ENCODE assay signal across 37 cellular contexts in the genomic region with DNA sequence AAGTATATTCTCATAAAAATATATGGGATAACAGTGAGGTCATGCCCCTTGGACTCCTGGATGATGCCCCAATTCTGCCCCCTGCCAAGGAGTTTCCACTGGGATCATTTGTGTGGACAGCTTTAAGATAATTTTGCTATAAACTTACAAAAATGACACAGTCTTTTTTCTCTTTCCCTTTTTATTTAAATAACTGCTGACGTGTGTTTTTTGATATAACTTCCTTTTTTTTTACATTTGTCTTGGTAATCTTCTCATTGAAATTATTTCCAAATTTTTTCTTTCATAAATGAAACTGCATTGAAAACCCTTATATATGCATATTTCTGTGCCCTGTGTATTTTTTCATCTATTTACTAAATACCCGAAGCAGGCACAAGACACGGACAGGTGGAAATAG. TPM values are rescaled to one million over a fixed set of nuclear protein-coding genes. Genes with fewer than 3 reads are reported as not detected.
"Had no signal": no experiment of that assay in that cellular context is flagged by ENCODE, and none has a peak within 500 bp of the region (broad histone marks: within the 10 kb centered on the region; RNA-seq: fewer than 3 reads in every experiment).

No MANE protein-coding gene starts in this region.

- DNase-seq: naive thymus-derived CD8-positive, alpha-beta T cell; nephron progenitor cell; nucleus accumbens; ovary; posterior cingulate gyrus; psoas muscle; spleen; stimulated activated CD4-positive, alpha-beta T cell treated with anti-CD3 and anti-CD28 coated beads, Interleukin-12 subunit alpha, Interleukin-12 subunit beta, amount 100 ng/mL, for 4 hours; stimulated activated CD4-positive, alpha-beta T cell treated with anti-CD3 and anti-CD28 coated beads, Interleukin-1b, Interleukin-23, amount 100 ng/mL, for 48 hours; stimulated activated CD4-positive, alpha-beta T cell treated with anti-CD3 and anti-CD28 coated beads, Interleukin-4, amount 100 ng/mL, for 1 hour; stimulated activated CD4-positive, alpha-beta T cell treated with anti-CD3 and anti-CD28 coated beads, Interleukin-4, amount 100 ng/mL, for 4 hours; stimulated activated CD8-positive, alpha-beta memory T cell treated with anti-CD3 and anti-CD28 coated beads, Interleukin-4, amount 100 ng/mL, for 48 hours; stimulated activated naive CD4-positive, alpha-beta T cell; stimulated activated naive CD8-positive, alpha-beta T cell treated with anti-CD3 and anti-CD28 coated beads, Interleukin-15, amount 100 ng/mL, for 72 hours; stimulated activated naive CD8-positive, alpha-beta T cell treated with anti-CD3 and anti-CD28 coated beads, Interleukin-15, Interleukin-2, amounts not matched to agents 100 U/mL and 50 U/mL, for 24 hours; substantia nigra; testis; tibial artery; transverse colon; upper lobe of right lung; uterus had no signal

- H3K4me2 ChIP-seq: smooth muscle cell had no signal

- H3K36me3 ChIP-seq: neutrophil, ovary, spleen, suprapubic skin, tibial artery, transverse colon, upper lobe of right lung, uterus had no signal

- H3K4me3 Mint-ChIP-seq: naive thymus-derived CD8-positive, alpha-beta T cell; natural killer cell treated with Interleukin-12 subunit alpha and Interleukin-12 subunit beta and Interleukin-15 and Interleukin-18, amount 100 ng/mL, for 72 hours; nephron progenitor cell; neural crest cell; stimulated activated memory B cell treated with anti-CD40 and anti-IgM and Interleukin-4, amounts not matched to agents 10 μg/mL and 1 μg/mL and 100 μg/mL, for 72 hours; stimulated activated naive CD8-positive, alpha-beta T cell treated with anti-CD3 and anti-CD28 coated beads, Interleukin-15, amount 100 ng/mL, for 72 hours; type B pancreatic cell had no signal

- H3K27ac Mint-ChIP-seq: naive thymus-derived CD8-positive, alpha-beta T cell; natural killer cell treated with Interleukin-12 subunit alpha and Interleukin-12 subunit beta and Interleukin-15 and Interleukin-18, amount 100 ng/mL, for 72 hours; progenitor cell of endocrine pancreas; stimulated activated memory B cell treated with anti-CD40 and anti-IgM and Interleukin-4, amounts not matched to agents 10 μg/mL and 1 μg/mL and 100 μg/mL, for 72 hours; stimulated activated naive CD8-positive, alpha-beta T cell treated with anti-CD3 and anti-CD28 coated beads, Interleukin-15, amount 100 ng/mL, for 72 hours; type B pancreatic cell had no signal

- H3K27ac ChIP-seq: neutrophil, ovary, parathyroid adenoma, psoas muscle, skin epidermis, spleen, suprapubic skin, testis, tibial artery, transverse colon, upper lobe of right lung, uterus had no signal

- H3K4me1 ChIP-seq: parathyroid adenoma, psoas muscle, suprapubic skin, tibial artery, transverse colon, upper lobe of right lung, uterus had no signal

- H3K27me3 Mint-ChIP-seq: progenitor cell of endocrine pancreas had no signal

- H3K4me1 Mint-ChIP-seq: stimulated activated memory B cell treated with anti-CD40 and anti-IgM and Interleukin-4, amounts not matched to agents 10 μg/mL and 1 μg/mL and 100 μg/mL, for 72 hours; stimulated activated naive CD8-positive, alpha-beta T cell treated with anti-CD3 and anti-CD28 coated beads, Interleukin-15, amount 100 ng/mL, for 72 hours had no signal

- ATAC-seq: naive thymus-derived CD8-positive, alpha-beta T cell; natural killer cell treated with Interleukin-12 subunit alpha and Interleukin-12 subunit beta and Interleukin-15 and Interleukin-18, amount 100 ng/mL, for 72 hours; psoas muscle; sciatic nerve; stimulated activated memory B cell treated with anti-CD40 and anti-IgM and Interleukin-4, amounts not matched to agents 10 μg/mL and 1 μg/mL and 100 μg/mL, for 72 hours; stimulated activated naive CD8-positive, alpha-beta T cell treated with anti-CD3 and anti-CD28 coated beads, Interleukin-15, amount 100 ng/mL, for 72 hours; stimulated activated naive CD8-positive, alpha-beta T cell treated with anti-CD3 and anti-CD28 coated beads, Interleukin-15, Interleukin-2, amounts not matched to agents 100 U/mL and 50 U/mL, for 24 hours; upper lobe of right lung had no signal

- H3K27me3 ChIP-seq: neutrophil, ovary, spleen, suprapubic skin, testis, tibial artery, transverse colon, upper lobe of right lung, uterus had no signal

- H3K79me2 ChIP-seq: parathyroid adenoma had no signal

- H3K9me3 ChIP-seq: neutrophil, ovary, psoas muscle, spleen, suprapubic skin, testis, tibial artery, transverse colon, upper lobe of right lung, uterus had no signal

- H3K9ac ChIP-seq: parathyroid adenoma had no signal

- H3K4me3 ChIP-seq: ovary, psoas muscle, skin epidermis, smooth muscle cell, spleen, suprapubic skin, testis, tibial artery, transverse colon, upper lobe of right lung, uterus had no signal

- H3K9me3 Mint-ChIP-seq: naive thymus-derived CD8-positive, alpha-beta T cell; natural killer cell treated with Interleukin-12 subunit alpha and Interleukin-12 subunit beta and Interleukin-15 and Interleukin-18, amount 100 ng/mL, for 72 hours; nephron progenitor cell; stimulated activated memory B cell treated with anti-CD40 and anti-IgM and Interleukin-4, amounts not matched to agents 10 μg/mL and 1 μg/mL and 100 μg/mL, for 72 hours; stimulated activated naive CD8-positive, alpha-beta T cell treated with anti-CD3 and anti-CD28 coated beads, Interleukin-15, amount 100 ng/mL, for 72 hours; type B pancreatic cell had no signal

- H2AFZ ChIP-seq: parathyroid adenoma had no signal

- H3K36me3 Mint-ChIP-seq: naive thymus-derived CD8-positive, alpha-beta T cell; natural killer cell treated with Interleukin-12 subunit alpha and Interleukin-12 subunit beta and Interleukin-15 and Interleukin-18, amount 100 ng/mL, for 72 hours; stimulated activated memory B cell treated with anti-CD40 and anti-IgM and Interleukin-4, amounts not matched to agents 10 μg/mL and 1 μg/mL and 100 μg/mL, for 72 hours; type B pancreatic cell had no signal

RNA-seq across cellular contexts. Expression of a gene that starts 31.3 kb away (rescaled TPM):
- total RNA-seq: naive thymus-derived CD8-positive, alpha-beta T cell; natural killer cell treated with Interleukin-12 subunit alpha and Interleukin-12 subunit beta and Interleukin-15 and Interleukin-18, amount 100 ng/mL, for 72 hours; neural crest cell; osteoblast; ovary; progenitor cell of endocrine pancreas; psoas muscle; renal cortical epithelial cell; right cardiac atrium; sciatic nerve; smooth muscle cell; spleen; suprapubic skin; transverse colon; upper lobe of right lung; urinary bladder; uterus had no signal
- polyA plus RNA-seq: naive thymus-derived CD8-positive, alpha-beta T cell; ovary; psoas muscle; right cardiac atrium; smooth muscle cell; spleen; urinary bladder had no signal

RNA-seq across cellular contexts. Expression of a gene that starts 46.1 kb away (rescaled TPM):
- total RNA-seq: naive thymus-derived CD8-positive, alpha-beta T cell; natural killer cell treated with Interleukin-12 subunit alpha and Interleukin-12 subunit beta and Interleukin-15 and Interleukin-18, amount 100 ng/mL, for 72 hours; neural crest cell; osteoblast; ovary; progenitor cell of endocrine pancreas; psoas muscle; renal cortical epithelial cell; right cardiac atrium; sciatic nerve; smooth muscle cell; spleen; suprapubic skin; transverse colon; upper lobe of right lung; urinary bladder; uterus had no signal
- polyA plus RNA-seq: naive thymus-derived CD8-positive, alpha-beta T cell; ovary; psoas muscle; right cardiac atrium; smooth muscle cell; spleen; thymus; urinary bladder had no signal
